ENCODE assay signal across 15 cellular contexts in the genomic region with DNA sequence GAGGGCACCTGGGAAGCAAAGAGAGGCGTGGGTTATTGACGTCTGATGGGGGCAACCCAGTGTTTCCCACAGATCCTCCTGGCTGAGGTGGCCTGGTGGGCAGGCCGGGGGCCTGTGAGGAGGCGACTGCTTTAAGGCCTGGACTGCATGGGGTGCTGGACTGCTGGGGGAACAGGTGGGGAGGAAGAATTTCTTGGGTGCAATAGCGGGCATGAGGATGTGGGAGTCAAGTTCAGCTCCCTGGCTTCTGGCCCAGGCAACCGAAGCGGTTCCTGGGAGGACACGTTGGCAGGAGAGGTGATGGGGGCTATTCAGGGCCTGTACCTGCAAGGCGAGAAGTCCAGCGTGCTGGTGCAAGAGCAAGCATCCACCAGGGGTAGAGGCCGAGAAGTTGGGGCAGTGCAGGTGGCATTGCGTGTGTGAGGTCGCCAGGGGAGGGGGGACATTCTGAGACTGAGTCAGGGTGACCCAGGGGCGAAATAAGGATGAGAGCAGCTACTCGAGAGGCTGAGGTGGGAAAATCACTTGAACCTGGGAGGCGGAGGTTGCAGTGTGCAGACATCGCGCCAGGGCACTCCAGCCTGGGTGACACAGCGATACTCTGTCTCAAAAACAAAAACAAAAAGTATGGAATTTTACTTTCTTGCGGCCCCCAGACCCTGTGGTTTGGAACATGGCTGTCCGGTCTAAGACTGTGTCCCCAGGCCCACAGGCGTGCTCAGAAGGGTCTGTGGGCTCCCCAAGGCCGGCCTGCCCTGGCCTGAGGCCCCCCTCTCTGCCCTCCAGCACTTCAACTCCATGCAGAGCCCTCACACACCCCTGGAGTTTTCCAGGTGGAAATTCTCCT.
"Had no signal": no experiment of that assay in that cellular context is flagged by ENCODE, and none has a peak within 500 bp of the region (broad histone marks: within the 10 kb centered on the region; RNA-seq: fewer than 3 reads in every experiment).

No MANE protein-coding gene starts in this region.

- H3K36me3 ChIP-seq: gastrocnemius medialis, heart right ventricle, left ventricle myocardium inferior, tibial nerve had no signal

- H3K27me3 ChIP-seq: gastrocnemius medialis, tibial nerve had no signal

- H3K27ac Mint-ChIP-seq: activated naive CD4-positive, alpha-beta T cell treated with anti-CD3 and anti-CD28 coated beads for 36 hours had no signal

- H3K9me3 ChIP-seq: gastrocnemius medialis, heart right ventricle, left ventricle myocardium inferior, tibial nerve had no signal

- H3K4me3 Mint-ChIP-seq: activated naive CD4-positive, alpha-beta T cell treated with anti-CD3 and anti-CD28 coated beads for 36 hours had no signal

- H3K27ac ChIP-seq: epithelial cell of prostate, gastrocnemius medialis, heart right ventricle, left ventricle myocardium inferior, skin epidermis, tibial nerve had no signal

- H3K9me3 Mint-ChIP-seq: activated naive CD4-positive, alpha-beta T cell treated with anti-CD3 and anti-CD28 coated beads for 36 hours had no signal

- DNase-seq: activated CD4-positive, alpha-beta T cell treated with anti-CD3 and anti-CD28 coated beads, Interleukin-2, amount 50 U/mL, for 4 hours; activated naive CD4-positive, alpha-beta T cell treated with anti-CD3 and anti-CD28 coated beads for 36 hours; activated T-cell treated with anti-CD3 and anti-CD28 coated beads, Interleukin-2, amount 50 U/mL, for 48 hours; caudate nucleus; cortex of kidney; effector memory CD4-positive, alpha-beta T cell; heart right ventricle; islet precursor cell; left ventricle myocardium inferior; SHP77 treated with DMSO at 0.1 percent for 48 hours; T-helper 2 cell had no signal

- H3K4me3 ChIP-seq: gastrocnemius medialis, heart right ventricle, left ventricle myocardium inferior, skin epidermis, tibial nerve had no signal
